18 cellular contexts compared by ENCODE assay signal in the genomic region with DNA sequence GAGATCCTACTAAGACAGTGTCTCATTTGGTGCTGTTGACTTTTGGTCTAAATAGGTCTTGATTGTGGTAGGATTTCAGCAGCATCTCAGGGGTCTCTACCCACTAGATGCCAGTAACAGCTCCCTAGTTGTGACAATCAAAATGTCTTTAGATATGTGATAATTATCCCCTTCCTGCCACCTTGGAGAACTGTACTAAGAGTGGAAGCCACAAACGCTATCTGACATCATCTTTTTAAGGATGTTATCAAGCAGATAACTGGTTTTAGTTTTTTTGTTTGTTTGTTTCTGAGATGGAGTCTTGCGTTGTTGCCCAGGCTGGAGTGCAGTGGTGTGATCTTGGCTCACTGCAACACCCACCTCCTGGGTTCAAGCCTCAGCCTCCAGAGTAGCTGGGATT. TPM values are rescaled to one million over a fixed set of nuclear protein-coding genes. Genes with fewer than 3 reads are reported as not detected.
DNase-seq lines count a peak whose midpoint lies in the region; ATAC-seq and TF ChIP-seq lines count a peak whose summit lies in the region.
"Had no signal": no experiment of that assay in that cellular context is flagged by ENCODE, and none has a peak within 500 bp of the region (broad histone marks: within the 10 kb centered on the region; RNA-seq: fewer than 3 reads in every experiment).

No MANE protein-coding gene starts in this region.

- H2AFZ ChIP-seq in OCI-LY7 (ENCODE audit: low read length): no peak overlapping the region

- no peak for TF ChIP-seq POLR2A in esophagus squamous epithelium (IDR thresholded peaks at IDR 0.05)

- H3K4me3 ChIP-seq in CD8-positive, alpha-beta memory T cell (ENCODE audit: low read length): no peak overlapping the region
- peak overlapping the region; percentile 63 for H3K4me3 ChIP-seq in OCI-LY7 (ENCODE audit: low read depth, low read length, poor library complexity, severe bottlenecking)
- H3K4me3 ChIP-seq in naive thymus-derived CD4-positive, alpha-beta T cell (ENCODE audit: low read length): no peak overlapping the region
- no peak overlapping the region for H3K4me3 ChIP-seq in esophagus squamous epithelium
- H3K4me3 ChIP-seq: SK-N-MC had no signal

- no peaks in the 10 kb centered on the region for H3K9me3 Mint-ChIP-seq in activated CD4-positive, alpha-beta T cell treated with anti-CD3 and anti-CD28 coated beads, Interleukin-2, amount 10 ng/mL, durations not matched to agents 7 days and 5 days
- no peaks in the 10 kb centered on the region for H3K9me3 Mint-ChIP-seq in CD8-positive, alpha-beta memory T cell
- H3K9me3 Mint-ChIP-seq in naive thymus-derived CD4-positive, alpha-beta T cell: no peaks in the 10 kb centered on the region

- no peaks in the 10 kb centered on the region for H3K27me3 Mint-ChIP-seq in activated CD4-positive, alpha-beta T cell treated with anti-CD3 and anti-CD28 coated beads, Interleukin-2, amount 10 ng/mL, durations not matched to agents 7 days and 5 days
- no peaks in the 10 kb centered on the region for H3K27me3 Mint-ChIP-seq in CD8-positive, alpha-beta memory T cell
- H3K27me3 Mint-ChIP-seq in naive thymus-derived CD4-positive, alpha-beta T cell: no peaks in the 10 kb centered on the region

- CTCF ChIA-PET in activated CD4-positive, alpha-beta T cell treated with anti-CD3 and anti-CD28 coated beads, Interleukin-2, amount 10 ng/mL, durations not matched to agents 7 days and 5 days (lab: Charles Lee): no interaction called here
- CTCF ChIA-PET in CD8-positive, alpha-beta memory T cell (lab: Charles Lee): interaction anchor here (1.6 kb wide), 2 partner anchors 16 to 18 kb away, joined by 5 read pairs; no protein-coding TSS in a partner anchor
- CTCF ChIA-PET in OCI-LY7 (lab: Charles Lee; ENCODE audit: unreplicated experiment): interaction anchor here (0.7 to 0.9 kb wide), 2 partner anchors 13 to 155 kb away, joined by 3 read pairs; no protein-coding TSS in a partner anchor
- CTCF ChIA-PET in naive thymus-derived CD4-positive, alpha-beta T cell (lab: Charles Lee): interaction anchor here (1.1 to 1.7 kb wide), 4 partner anchors 11 to 49 kb away, joined by 4 to 7 read pairs (median 5); no protein-coding TSS in a partner anchor

- POLR2A ChIA-PET in activated CD4-positive, alpha-beta T cell treated with anti-CD3 and anti-CD28 coated beads, Interleukin-2, amount 10 ng/mL, durations not matched to agents 7 days and 5 days (lab: Charles Lee): no interaction called here
- POLR2A ChIA-PET in CD8-positive, alpha-beta memory T cell (lab: Charles Lee): interaction anchor here (0.6 kb wide), 1 partner anchor 92 kb away, joined by 4 read pairs; no protein-coding TSS in a partner anchor
- POLR2A ChIA-PET in OCI-LY7 (lab: Charles Lee): interaction anchor here (1.1 to 1.7 kb wide), 4 partner anchors 23 to 155 kb away, joined by 3 to 5 read pairs (median 3); no protein-coding TSS in a partner anchor
- POLR2A ChIA-PET in naive thymus-derived CD4-positive, alpha-beta T cell (lab: Charles Lee): interaction anchor here (0.8 to 1.0 kb wide), 2 partner anchors 22 to 33 kb away, joined by 3 read pairs; no protein-coding TSS in a partner anchor

- peak overlapping the region; percentile 80 for H3K4me2 ChIP-seq in OCI-LY7 (ENCODE audit: low read length)

- H3K36me3 ChIP-seq in CD8-positive, alpha-beta memory T cell (ENCODE audit: insufficient read depth, low read length): peaks cover 6% of the 10 kb centered on the region
- peaks cover 16% of the 10 kb centered on the region for H3K36me3 ChIP-seq in OCI-LY7 (ENCODE audit: insufficient read depth, low read length)
- no peaks in the 10 kb centered on the region for H3K36me3 ChIP-seq in naive thymus-derived CD4-positive, alpha-beta T cell (ENCODE audit: control insufficient read depth in 2 of 3, insufficient read depth in 3 of 3, low read length in 3 of 3)
- no peaks in the 10 kb centered on the region for H3K36me3 ChIP-seq in esophagus squamous epithelium

- no TSS peak for BruUV-seq in OCI-LY7 (replicated peaks; lab: Mats Ljungman, UMichigan)

- peaks cover 65% of the 10 kb centered on the region for H3K36me3 Mint-ChIP-seq in activated CD4-positive, alpha-beta T cell treated with anti-CD3 and anti-CD28 coated beads, Interleukin-2, amount 10 ng/mL, durations not matched to agents 7 days and 5 days (ENCODE audit: low read depth)
- peaks cover 4 to 29% (median 12%) of the 10 kb centered on the region in 3 donors for H3K36me3 Mint-ChIP-seq in CD8-positive, alpha-beta memory T cell
- peaks cover 0 to 41% (median 14%) of the 10 kb centered on the region in 5 donors for H3K36me3 Mint-ChIP-seq in naive thymus-derived CD4-positive, alpha-beta T cell

- H3K27ac Mint-ChIP-seq in activated CD4-positive, alpha-beta T cell treated with anti-CD3 and anti-CD28 coated beads, Interleukin-2, amount 10 ng/mL, durations not matched to agents 7 days and 5 days: peak overlapping the region; percentile 48
- peak overlapping the region in 5 of 8 donors; percentile 38 to 82 (median 51) for H3K27ac Mint-ChIP-seq in CD8-positive, alpha-beta memory T cell
- peak overlapping the region; percentile 44 to 94 (median 83) for H3K27ac Mint-ChIP-seq in naive thymus-derived CD4-positive, alpha-beta T cell

- H3K79me2 ChIP-seq in OCI-LY7 (ENCODE audit: insufficient read depth, low read depth, low read length): peaks cover 88% of the 10 kb centered on the region

- peaks cover 90% of the 10 kb centered on the region for H3K4me1 Mint-ChIP-seq in activated CD4-positive, alpha-beta T cell treated with anti-CD3 and anti-CD28 coated beads, Interleukin-2, amount 10 ng/mL, durations not matched to agents 7 days and 5 days
- H3K4me1 Mint-ChIP-seq in CD8-positive, alpha-beta memory T cell: peaks cover 75 to 98% (median 95%) of the 10 kb centered on the region in 3 donors
- H3K4me1 Mint-ChIP-seq in naive thymus-derived CD4-positive, alpha-beta T cell: peaks cover 58 to 98% (median 98%) of the 10 kb centered on the region in 7 donors

- H3K4me1 ChIP-seq in CD8-positive, alpha-beta memory T cell (ENCODE audit: insufficient read depth, low read length): peaks cover 79% of the 10 kb centered on the region
- peaks cover 100% of the 10 kb centered on the region for H3K4me1 ChIP-seq in OCI-LY7 (ENCODE audit: insufficient read depth, low read length, poor library complexity, severe bottlenecking)
- H3K4me1 ChIP-seq in naive thymus-derived CD4-positive, alpha-beta T cell (ENCODE audit: control insufficient read depth in 2 of 2, insufficient read depth in 2 of 2, low read length in 2 of 2): peaks cover 34 to 82% of the 10 kb centered on the region in 2 donors
- peaks cover 20 to 68% (median 37%) of the 10 kb centered on the region in 3 donors for H3K4me1 ChIP-seq in esophagus squamous epithelium

- no peaks in the 10 kb centered on the region for H3K9me3 ChIP-seq in CD8-positive, alpha-beta memory T cell (ENCODE audit: low read length)
- no peaks in the 10 kb centered on the region for H3K9me3 ChIP-seq in OCI-LY7 (ENCODE audit: low read length)
- H3K9me3 ChIP-seq in naive thymus-derived CD4-positive, alpha-beta T cell (ENCODE audit: control insufficient read depth in 2 of 3, low read length in 3 of 3): no peaks in the 10 kb centered on the region
- H3K9me3 ChIP-seq in esophagus squamous epithelium: no peaks in the 10 kb centered on the region

- intact Hi-C loops in OCI-LY7 (cut with micrococcal nuclease; ENCODE audit: unreplicated experiment) (no loop called here), esophagus squamous epithelium (cut with DNase I) (no loop called here)
- intact Hi-C loops in naive thymus-derived CD4-positive, alpha-beta T cell (cut with micrococcal nuclease): loop anchor here (1.0 to 10.0 kb wide), 4 partner anchors 26 to 1488 kb away; partner anchors contain the start of gene UBXN4 (in 1 of the 2)

- TF ChIP-seq CTCF in OCI-LY7 (conservative IDR thresholded peaks at IDR 0.05; ENCODE audit: low read length) (no peak), esophagus squamous epithelium (IDR thresholded peaks at IDR 0.05) (no peak)

- H3K4me3 Mint-ChIP-seq in activated CD4-positive, alpha-beta T cell treated with anti-CD3 and anti-CD28 coated beads, Interleukin-2, amount 10 ng/mL, durations not matched to agents 7 days and 5 days: no peak overlapping the region
- peak overlapping the region in 3 of 7 donors; percentile 22 to 41 (median 34) for H3K4me3 Mint-ChIP-seq in CD8-positive, alpha-beta memory T cell
- peak overlapping the region; percentile 17 to 71 (median 46) for H3K4me3 Mint-ChIP-seq in naive thymus-derived CD4-positive, alpha-beta T cell

- no peaks in the 10 kb centered on the region for H3K9me2 ChIP-seq in OCI-LY7 (ENCODE audit: insufficient read depth, low read length)

- 81 to 92% methylated on average over 2 of the region's 2 CpGs for WGBS in esophagus squamous epithelium, 2 donors

- no peaks in the 10 kb centered on the region for H3K27me3 ChIP-seq in CD8-positive, alpha-beta memory T cell (ENCODE audit: insufficient read depth, low read length, poor library complexity, severe bottlenecking)
- H3K27me3 ChIP-seq in naive thymus-derived CD4-positive, alpha-beta T cell (ENCODE audit: control insufficient read depth in 2 of 2, insufficient read depth in 2 of 2, low read length in 2 of 2): no peaks in the 10 kb centered on the region
- no peaks in the 10 kb centered on the region for H3K27me3 ChIP-seq in esophagus squamous epithelium

- no peaks in the 10 kb centered on the region for H4K20me1 ChIP-seq in OCI-LY7 (ENCODE audit: insufficient read depth, low read length)

- no peak for DNase-seq in activated CD4-positive, alpha-beta T cell treated with anti-CD3 and anti-CD28 coated beads, Interleukin-2, amount 10 ng/mL, durations not matched to agents 7 days and 5 days
- no peak for DNase-seq in activated CD4-positive, alpha-beta T cell treated with anti-CD3 and anti-CD28 coated beads for 48 hours
- DNase-seq in CD8-positive, alpha-beta memory T cell: no peak
- DNase-seq in OCI-LY7 (ENCODE audit: low spot score) (no peak), esophagus squamous epithelium (lab: John Stamatoyannopoulos, UW) (no peak), GM19238 (ENCODE audit: insufficient read length, low spot score) (no peak)
- peak in 2 of 9 donors; percentile 25 to 30 for DNase-seq in naive thymus-derived CD4-positive, alpha-beta T cell
- DNase-seq: 8988T, DMS79, GF-D8, H7, Kasumi-1, NCI-H2029 treated with DMSO at 0.1 percent for 48 hours, NCI-H69 had no signal

- ATAC-seq in naive thymus-derived CD4-positive, alpha-beta T cell: no peak
- ATAC-seq in HG02759 (IDR thresholded peaks at IDR 0.05; ENCODE audit: unreplicated experiment): no peak
- ATAC-seq: HepG2 had no signal

- no peak overlapping the region for H3K27ac ChIP-seq in CD8-positive, alpha-beta memory T cell (ENCODE audit: low read depth, low read length)
- peak overlapping the region; percentile 39 for H3K27ac ChIP-seq in OCI-LY7 (ENCODE audit: low read depth, low read length, poor library complexity, severe bottlenecking)
- no peak overlapping the region for H3K27ac ChIP-seq in naive thymus-derived CD4-positive, alpha-beta T cell (ENCODE audit: low read depth, low read length)
- H3K27ac ChIP-seq in esophagus squamous epithelium: no peak overlapping the region
- H3K27ac ChIP-seq: C4-2B, SK-N-MC had no signal

RNA-seq across cellular contexts. Expression of gene MGAT5, which starts 3.1 kb away (rescaled TPM):
- total RNA-seq in activated CD4-positive, alpha-beta T cell treated with anti-CD3 and anti-CD28 coated beads, Interleukin-2, amount 10 ng/mL, durations not matched to agents 7 days and 5 days: 10 to 100 TPM; 48.2 to 56.7 TPM
- 10 to 100 TPM; 40.9 to 42.4 TPM for total RNA-seq in CD8-positive, alpha-beta memory T cell
- polyA plus RNA-seq in CD8-positive, alpha-beta memory T cell: 6.4 TPM
- 39.1 and 60.8 TPM in 2 replicates for total RNA-seq in OCI-LY7 (2014; rRNA removed; shearing (Covaris generic))
- total RNA-seq in OCI-LY7 (2022): 58.4 and 68.0 TPM in 2 replicates
- total RNA-seq in naive thymus-derived CD4-positive, alpha-beta T cell: 10 to 100 TPM; 35.5 to 48.0 (median 40.3) TPM
- polyA plus RNA-seq in naive thymus-derived CD4-positive, alpha-beta T cell: 1 to 10 TPM; 5.3 to 8.5 TPM
- 10 to 100 TPM; 14.2 to 29.2 (median 24.6) TPM for total RNA-seq in esophagus squamous epithelium

Comparison
In these comparisons a context has a peak if more than half of its experiments do, and no peak if none do; other contexts are left out.
1. intact Hi-C loops: an anchor here in naive thymus-derived CD4-positive, alpha-beta T cell (1.0 to 10.0 kb wide); none called in OCI-LY7 and esophagus squamous epithelium.